In genomic region chr1:162023181-162023546, GRCh38 we compare ENCODE assay signal across 1 cellular context.
TF ChIP-seq lines count a peak whose summit lies in the region.

No MANE protein-coding gene starts in this region.

TF ChIP-seq in GM23338, 12 proteins besides CTCF, POLR2A, EP300 and RAD21 (continued from another document):
- TF ChIP-seq REST (IDR thresholded peaks at IDR 0.05; ENCODE audit: unreplicated experiment) (no peak), EZH2 (IDR thresholded peaks at IDR 0.05; ENCODE audit: low read depth, unreplicated experiment) (peak; percentile 10)
TF ChIP-seq in GM23338: peak in this region for 1.
